18 cellular contexts compared by ENCODE assay signal in genomic region chr2:6167592-6168138, GRCh38.
"Had no signal": no experiment of that assay in that cellular context is flagged by ENCODE, and none has a peak within 500 bp of the region (broad histone marks: within the 10 kb centered on the region; RNA-seq: fewer than 3 reads in every experiment).

No MANE protein-coding gene starts in this region.

- DNase-seq: dorsolateral prefrontal cortex; effector CD4-positive, alpha-beta T cell; hypothalamus; immature natural killer cell; islet precursor cell; kidney glomerular epithelial cell; left colon; left ventricle myocardium inferior; naive thymus-derived CD8-positive, alpha-beta T cell; right lobe of liver; small intestine; stimulated activated CD4-positive, alpha-beta T cell treated with anti-CD3 and anti-CD28 coated beads, Interleukin-15, amount 100 ng/mL, for 24 hours; stimulated activated CD4-positive, alpha-beta T cell treated with anti-CD3 and anti-CD28 coated beads, Interleukin-2, amount 100 ng/mL, for 48 hours; stimulated activated naive B cell treated with anti-CD40 and anti-IgM and Interleukin-4, amounts not matched to agents 10 μg/mL and 1 μg/mL and 100 μg/mL, for 72 hours; thyroid gland; trophoblast cell had no signal

- H3K4me3 Mint-ChIP-seq: immature natural killer cell; naive thymus-derived CD8-positive, alpha-beta T cell; stimulated activated naive B cell treated with anti-CD40 and anti-IgM and Interleukin-4, amounts not matched to agents 10 μg/mL and 1 μg/mL and 100 μg/mL, for 72 hours; stimulated activated naive CD8-positive, alpha-beta T cell treated with anti-CD3 and anti-CD28 coated beads, Interleukin-15, Interleukin-2, amounts not matched to agents 100 ng/mL and 50 ng/mL, for 24 hours had no signal

- H3K4me1 Mint-ChIP-seq: immature natural killer cell; naive thymus-derived CD8-positive, alpha-beta T cell; stimulated activated naive B cell treated with anti-CD40 and anti-IgM and Interleukin-4, amounts not matched to agents 10 μg/mL and 1 μg/mL and 100 μg/mL, for 72 hours had no signal

- H3K27me3 Mint-ChIP-seq: progenitor cell of endocrine pancreas; stimulated activated naive B cell treated with anti-CD40 and anti-IgM and Interleukin-4, amounts not matched to agents 10 μg/mL and 1 μg/mL and 100 μg/mL, for 72 hours; stimulated activated naive CD8-positive, alpha-beta T cell treated with anti-CD3 and anti-CD28 coated beads, Interleukin-15, Interleukin-2, amounts not matched to agents 100 ng/mL and 50 ng/mL, for 24 hours had no signal

- H3K9me3 Mint-ChIP-seq: stimulated activated naive CD8-positive, alpha-beta T cell treated with anti-CD3 and anti-CD28 coated beads, Interleukin-15, Interleukin-2, amounts not matched to agents 100 ng/mL and 50 ng/mL, for 24 hours had no signal

- H3K36me3 Mint-ChIP-seq: immature natural killer cell; naive thymus-derived CD8-positive, alpha-beta T cell; stimulated activated naive B cell treated with anti-CD40 and anti-IgM and Interleukin-4, amounts not matched to agents 10 μg/mL and 1 μg/mL and 100 μg/mL, for 72 hours had no signal

- H3K27ac Mint-ChIP-seq: immature natural killer cell; naive thymus-derived CD8-positive, alpha-beta T cell; progenitor cell of endocrine pancreas; stimulated activated naive B cell treated with anti-CD40 and anti-IgM and Interleukin-4, amounts not matched to agents 10 μg/mL and 1 μg/mL and 100 μg/mL, for 72 hours; stimulated activated naive CD8-positive, alpha-beta T cell treated with anti-CD3 and anti-CD28 coated beads, Interleukin-15, Interleukin-2, amounts not matched to agents 100 ng/mL and 50 ng/mL, for 24 hours had no signal
